11 cellular contexts compared by ENCODE assay signal in genomic region chr4:118826723-118827444, GRCh38. TPM values are rescaled to one million over a fixed set of nuclear protein-coding genes. Genes with fewer than 3 reads are reported as not detected.
DNase-seq lines count a peak whose midpoint lies in the region; ATAC-seq and TF ChIP-seq lines count a peak whose summit lies in the region.
"Had no signal": no experiment of that assay in that cellular context is flagged by ENCODE, and none has a peak within 500 bp of the region (broad histone marks: within the 10 kb centered on the region; RNA-seq: fewer than 3 reads in every experiment).

No MANE protein-coding gene starts in this region.

- peak overlapping the region; percentile 34 for H3K27ac Mint-ChIP-seq in Calu3 (ENCODE audit: unreplicated experiment)

- H3K9me3 ChIP-seq in SK-N-SH, result no peaks in the 10 kb centered on the region
- H3K9me3 ChIP-seq in mammary epithelial cell (replicated peaks; ENCODE audit: insufficient read depth, low read length), result no peaks in the 10 kb centered on the region

- H3K9ac ChIP-seq in SK-N-SH, result no peak overlapping the region
- H3K9ac ChIP-seq in mammary epithelial cell (ENCODE audit: insufficient read depth, low read length), result no peak overlapping the region

- BruUV-seq in Calu3 (replicated peaks; lab: Mats Ljungman, UMichigan) (no TSS peak), mammary epithelial cell (replicated peaks; lab: Mats Ljungman, UMichigan) (no TSS peak)

- H3K27me3 ChIP-seq in SK-N-SH (ENCODE audit: insufficient read depth), result no peaks in the 10 kb centered on the region
- H3K27me3 ChIP-seq in mammary epithelial cell (ENCODE audit: insufficient read depth, low read length), result no peaks in the 10 kb centered on the region
- H3K27me3 ChIP-seq: brain microvascular endothelial cell had no signal

- H3K4me3 Mint-ChIP-seq in Calu3 (ENCODE audit: low read depth, unreplicated experiment), result no peak overlapping the region

- no peak for TF ChIP-seq EP300 in SK-N-SH (IDR thresholded peaks at IDR 0.05; ENCODE audit: borderline replicate concordance in 1 of 2, low read depth in 1 of 2, low read length in 1 of 2)

- peak overlapping the region in 1 of 2 experiments; percentile 31; a peak in 1 of 4 replicates for H3K27ac ChIP-seq in SK-N-SH (ENCODE audit: low read depth in 2 of 2, low read length in 1 of 2)
- H3K27ac ChIP-seq in mammary epithelial cell (ENCODE audit: insufficient read depth, low read depth, low read length), result no peak overlapping the region
- H3K27ac ChIP-seq: brain microvascular endothelial cell had no signal

- TF ChIP-seq CTCF in Calu3 (IDR thresholded peaks at IDR 0.05; ENCODE audit: unreplicated experiment), result no peak
- no peak for TF ChIP-seq CTCF in SK-N-SH (IDR thresholded peaks at IDR 0.05)
- TF ChIP-seq CTCF in mammary epithelial cell (conservative IDR thresholded peaks at IDR 0.05 in 1 of 2, IDR thresholded peaks at IDR 0.05 in 1 of 2; ENCODE audit: extremely low read depth in 1 of 2, insufficient read depth in 1 of 2, low read depth in 1 of 2, low read length in 2 of 2), result no peak

- peak; percentile 45 for ATAC-seq in GM21825 (IDR thresholded peaks at IDR 0.05; ENCODE audit: unreplicated experiment)
- ATAC-seq in left lobe of liver, result peak; percentile 88
- ATAC-seq: sciatic nerve had no signal

- peaks cover 95% of the 10 kb centered on the region for H4K20me1 ChIP-seq in SK-N-SH (ENCODE audit: insufficient read depth)
- peaks cover 3% of the 10 kb centered on the region for H4K20me1 ChIP-seq in mammary epithelial cell (ENCODE audit: insufficient read depth, low read length)

- H3K4me2 ChIP-seq in SK-N-SH (peak overlapping the region; percentile 59), mammary epithelial cell (ENCODE audit: insufficient read depth, low read depth, low read length) (no peak overlapping the region)

- intact Hi-C loops in Calu3 (cut with micrococcal nuclease; ENCODE audit: unreplicated experiment), result no loop called here
- intact Hi-C loops in mammary epithelial cell (cut with micrococcal nuclease), result no loop called here

- dilution Hi-C loops in mammary epithelial cell (cut with HindIII; ENCODE audit: low sequenced_read_pairs), result no loop called here

- peaks cover 64 to 93% of the 10 kb centered on the region in 2 experiments for H3K36me3 ChIP-seq in SK-N-SH (replicated peaks in 1 of 2; ENCODE audit: control insufficient read depth in 1 of 2, insufficient read depth in 2 of 2, low read length in 1 of 2)
- peaks cover 4% of the 10 kb centered on the region for H3K36me3 ChIP-seq in mammary epithelial cell (ENCODE audit: insufficient read depth, low read length)

- POLR2A ChIA-PET in SK-N-SH (lab: Yijun Ruan, JAX), result no interaction called here

- H3K9me3 Mint-ChIP-seq in Calu3 (ENCODE audit: low read depth, unreplicated experiment), result no peaks in the 10 kb centered on the region
- H3K9me3 Mint-ChIP-seq: IgD-negative memory B cell had no signal

- no peaks in the 10 kb centered on the region for H3K9me2 ChIP-seq in SK-N-SH

- H3K4me1 Mint-ChIP-seq in Calu3 (ENCODE audit: low read depth, unreplicated experiment), result peaks cover 23% of the 10 kb centered on the region

- WGBS in SK-N-SH (ENCODE audit: low lambda C conversion rate), result 89% methylated on average over 2 of the region's 2 CpGs
- 63% methylated on average over 2 of the region's 2 CpGs for WGBS in mammary epithelial cell (ENCODE audit: low coverage, missing lambda C conversion rate)

- CTCF ChIA-PET in Calu3 (lab: Charles Lee) (no interaction called here), SK-N-SH (lab: Yijun Ruan, JAX) (interaction anchor here (1.0 to 1.1 kb wide), 2 partner anchors 8 to 142 kb away, joined by 3 read pairs; no protein-coding TSS in a partner anchor), mammary epithelial cell (lab: Charles Lee; ENCODE audit: low non-redundant PET) (no interaction called here)

- H2AFZ ChIP-seq in SK-N-SH (ENCODE audit: low read depth) (no peak overlapping the region), mammary epithelial cell (ENCODE audit: low read depth, low read length) (no peak overlapping the region)

- H3K79me2 ChIP-seq in SK-N-SH (ENCODE audit: insufficient read depth) (peaks cover 100% of the 10 kb centered on the region), mammary epithelial cell (ENCODE audit: insufficient read depth, low read length) (peaks cover 85% of the 10 kb centered on the region)

- peak overlapping the region in 1 of 2 experiments; percentile 30; a peak in 1 of 4 replicates for H3K4me3 ChIP-seq in SK-N-SH (ENCODE audit: low read depth in 2 of 2, low read length in 1 of 2)
- no peak overlapping the region for H3K4me3 ChIP-seq in mammary epithelial cell (replicated peaks in 1 of 3; ENCODE audit: insufficient read depth in 1 of 3, low read depth in 2 of 3, low read length in 3 of 3)

- DNase-seq in Calu3 (no peak), SK-N-SH (no peak), left lobe of liver (ENCODE audit: low spot score) (peak; percentile 93), mammary epithelial cell (no peak), COLO829 (ENCODE audit: low spot score) (no peak)
- DNase-seq in activated T-cell treated with anti-CD3 and anti-CD28 coated beads, Interleukin-2, amount 50 U/mL, for 1 hour, result no peak
- no peak for DNase-seq in stimulated activated CD4-positive, alpha-beta T cell treated with anti-CD3 and anti-CD28 coated beads, Interleukin-4, amount 100 ng/mL, for 24 hours
- DNase-seq: brain microvascular endothelial cell had no signal

- TF ChIP-seq RAD21 in SK-N-SH (IDR thresholded peaks at IDR 0.05; ENCODE audit: low read length), result no peak

- no peaks in the 10 kb centered on the region for H3K27me3 Mint-ChIP-seq in Calu3 (ENCODE audit: unreplicated experiment)
- H3K27me3 Mint-ChIP-seq: IgD-negative memory B cell had no signal

- H3K4me1 ChIP-seq in SK-N-SH (ENCODE audit: control insufficient read depth in 1 of 2, insufficient read depth in 2 of 2, low read depth in 1 of 2, low read length in 1 of 2) (peaks cover 10 to 28% of the 10 kb centered on the region in 2 experiments; a peak in 3 of 4 replicates), mammary epithelial cell (ENCODE audit: insufficient read depth, low read length) (peaks cover 10% of the 10 kb centered on the region)

- in situ Hi-C loops in mammary epithelial cell (cut with MboI; ENCODE audit: low sequenced_read_pairs in 2 of 2), result no loop called here

- peaks cover 8% of the 10 kb centered on the region for H3K36me3 Mint-ChIP-seq in Calu3 (ENCODE audit: insufficient read depth, unreplicated experiment)

- H3F3A ChIP-seq in SK-N-SH (replicated peaks; ENCODE audit: insufficient read depth), result peaks cover 25% of the 10 kb centered on the region

TF ChIP-seq in SK-N-SH, 30 proteins besides CTCF, POLR2A, EP300 and RAD21:
- TF ChIP-seq JUND (IDR thresholded peaks at IDR 0.05) (no peak), CHD2 (IDR thresholded peaks at IDR 0.05; ENCODE audit: low read length, partially characterized antibody) (no peak), RXRA (IDR thresholded peaks at IDR 0.05; ENCODE audit: borderline replicate concordance, low read depth) (no peak), GABPA (IDR thresholded peaks at IDR 0.05; ENCODE audit: low read depth) (no peak), SIN3A (IDR thresholded peaks at IDR 0.05; ENCODE audit: borderline replicate concordance, low read depth, low read length) (no peak), TCF12 (IDR thresholded peaks at IDR 0.05) (no peak), FOSL2 (IDR thresholded peaks at IDR 0.05; ENCODE audit: borderline replicate concordance, low read depth) (no peak), MAX (IDR thresholded peaks at IDR 0.05; ENCODE audit: low read depth) (no peak)

RNA-seq across cellular contexts. Expression of gene SEC24D, which starts 9.0 kb away (rescaled TPM):
- total RNA-seq in Calu3 (2022) (27.3 and 28.4 TPM in 2 replicates), left lobe of liver (59.1 TPM), mammary epithelial cell (10 to 100 TPM; 41.8 to 70.6 TPM)
- polyA plus RNA-seq in SK-N-SH (2012; rRNA removed) (30.4 and 32.2 TPM in 2 replicates), mammary epithelial cell (30.7 TPM)
- polyA plus RNA-seq in SK-N-SH (2012; cell fraction: cytosol; rRNA removed), result 44.4 and 51.4 TPM in 2 replicates
- polyA plus RNA-seq in SK-N-SH (2012; cell fraction: nucleus; rRNA removed), result 28.7 and 75.4 TPM in 2 replicates
- polyA minus RNA-seq in mammary epithelial cell, result 50.5 TPM
